In the genomic region with DNA sequence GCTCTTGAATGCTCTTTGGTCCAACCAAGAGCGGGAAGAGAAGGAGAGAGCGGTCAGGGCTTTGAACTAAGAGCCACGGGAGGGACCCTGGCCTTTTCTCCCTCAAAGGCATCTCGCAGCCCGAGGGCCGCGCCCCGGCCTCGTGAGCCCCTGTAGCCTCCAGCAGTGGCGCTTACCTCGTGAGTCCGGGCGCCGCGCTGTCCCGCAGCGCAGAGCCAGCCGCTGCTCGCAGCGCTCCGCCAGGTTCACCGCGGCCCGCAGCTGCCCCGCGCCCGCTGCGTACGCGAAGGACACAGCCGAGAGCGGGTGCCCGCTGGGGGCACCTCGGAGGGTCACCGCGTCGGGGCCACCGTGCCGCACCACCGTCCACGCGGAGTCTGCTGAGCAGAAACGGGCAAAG, we compare ENCODE assay signal across 6 cellular contexts.
DNase-seq lines count a peak whose midpoint lies in the region; ATAC-seq and TF ChIP-seq lines count a peak whose summit lies in the region.
"Not testable (repeated sequence)": the region's sequence is repeated elsewhere in the genome, so short reads cannot be mapped to it uniquely, and the experiment has no call there.

No MANE protein-coding gene starts in this region.

- intact Hi-C loops in right cardiac atrium (cut with DNase I); lower lobe of right lung (cut with DNase I): not testable (repeated sequence)

- POLR2A ChIA-PET in WTC11 (lab: Charles Lee), result not testable (repeated sequence)

- H3K27me3 ChIP-seq in endodermal cell (ENCODE audit: control insufficient read depth, insufficient read depth, low read length, poor library complexity, severe bottlenecking); right cardiac atrium (ENCODE audit: control insufficient read depth, insufficient read depth); lower lobe of right lung (ENCODE audit: low read depth): not testable (repeated sequence)

- H3K27ac Mint-ChIP-seq in WTC11; endodermal cell; stimulated activated effector memory CD8-positive, alpha-beta T cell treated with anti-CD3 and anti-CD28 coated beads, Interleukin-12 subunit alpha, Interleukin-12 subunit beta, amount 100 ng/mL, for 72 hours: not testable (repeated sequence)

- not testable (repeated sequence) for H3K9ac ChIP-seq in endodermal cell (ENCODE audit: extremely low read depth, low read length, poor library complexity, severe bottlenecking)

- not testable (repeated sequence) for H3K9me3 ChIP-seq in endodermal cell (ENCODE audit: control insufficient read depth, low read length); right cardiac atrium (ENCODE audit: control insufficient read depth, low read length); lower lobe of right lung

- H3K9me3 Mint-ChIP-seq in WTC11; endodermal cell; stimulated activated effector memory CD8-positive, alpha-beta T cell treated with anti-CD3 and anti-CD28 coated beads, Interleukin-12 subunit alpha, Interleukin-12 subunit beta, amount 100 ng/mL, for 72 hours: not testable (repeated sequence)

- not testable (repeated sequence) for H3K4me1 Mint-ChIP-seq in WTC11; endodermal cell; stimulated activated effector memory CD8-positive, alpha-beta T cell treated with anti-CD3 and anti-CD28 coated beads, Interleukin-12 subunit alpha, Interleukin-12 subunit beta, amount 100 ng/mL, for 72 hours

- H3K27me3 Mint-ChIP-seq in WTC11 (ENCODE audit: low read depth); endodermal cell (ENCODE audit: insufficient read depth): not testable (repeated sequence)

- CTCF ChIA-PET in WTC11 (lab: Charles Lee), result not testable (repeated sequence)

- not testable (repeated sequence) for H3K36me3 ChIP-seq in endodermal cell (ENCODE audit: control insufficient read depth, insufficient read depth, low read length); lower lobe of right lung

- not testable (repeated sequence) for TF ChIP-seq CTCF in WTC11 (IDR thresholded peaks at IDR 0.05); endodermal cell (conservative IDR thresholded peaks at IDR 0.05); lower lobe of right lung (IDR thresholded peaks at IDR 0.05)

- ATAC-seq in WTC11, result peak; percentile 59
- peak; percentile 21 to 54 for ATAC-seq in right cardiac atrium
- peak; percentile 18 to 37 for ATAC-seq in lower lobe of right lung
- ATAC-seq in stimulated activated effector memory CD8-positive, alpha-beta T cell treated with anti-CD3 and anti-CD28 coated beads, Interleukin-12 subunit alpha, Interleukin-12 subunit beta, amount 100 ng/mL, for 72 hours, result peak; percentile 40

- 51 to 100% methylated on average over 1 to 40 of the region's 43 CpGs for WGBS in endodermal cell (ENCODE audit: insufficient coverage in 1 of 2, insufficient read length in 1 of 2), 2 experiments
- WGBS in right cardiac atrium, result 49% methylated on average over 28 of the region's 43 CpGs

- not testable (repeated sequence) for H3K4me3 Mint-ChIP-seq in WTC11; endodermal cell; stimulated activated effector memory CD8-positive, alpha-beta T cell treated with anti-CD3 and anti-CD28 coated beads, Interleukin-12 subunit alpha, Interleukin-12 subunit beta, amount 100 ng/mL, for 72 hours

- DNase-seq in ELF-1 (ENCODE audit: low read depth, low spot score) (peak; percentile 26), WTC11 (ENCODE audit: low spot score) (peak; percentile 9), endodermal cell (peak; percentile 18), right cardiac atrium (peak in 2 of 3 donors; percentile 15 to 33)
- not testable (repeated sequence) for DNase-seq in lower lobe of right lung; stimulated activated effector memory CD8-positive, alpha-beta T cell treated with anti-CD3 and anti-CD28 coated beads, Interleukin-12 subunit alpha, Interleukin-12 subunit beta, amount 100 ng/mL, for 72 hours (ENCODE audit: low spot score in 2 of 2)

- H3K4me1 ChIP-seq in endodermal cell (ENCODE audit: control insufficient read depth, insufficient read depth, low read length); right cardiac atrium (ENCODE audit: control insufficient read depth, insufficient read depth, low read length); lower lobe of right lung: not testable (repeated sequence)

- not testable (repeated sequence) for H3K4me3 ChIP-seq in endodermal cell (ENCODE audit: low read length); right cardiac atrium (ENCODE audit: low read length); lower lobe of right lung

- not testable (repeated sequence) for H3K27ac ChIP-seq in endodermal cell (ENCODE audit: low read depth, low read length); right cardiac atrium (ENCODE audit: low read length); lower lobe of right lung

- not testable (repeated sequence) for H3K36me3 Mint-ChIP-seq in WTC11; endodermal cell (ENCODE audit: low read depth); stimulated activated effector memory CD8-positive, alpha-beta T cell treated with anti-CD3 and anti-CD28 coated beads, Interleukin-12 subunit alpha, Interleukin-12 subunit beta, amount 100 ng/mL, for 72 hours
